19 cellular contexts compared by ENCODE assay signal in genomic region chr6:49284134-49284533, GRCh38.
"Had no signal": no experiment of that assay in that cellular context is flagged by ENCODE, and none has a peak within 500 bp of the region (broad histone marks: within the 10 kb centered on the region; RNA-seq: fewer than 3 reads in every experiment).

No MANE protein-coding gene starts in this region.

- ATAC-seq: activated CD8-positive, alpha-beta T cell treated with anti-CD3 and anti-CD28 coated beads, Interleukin-2, amount 10 ng/mL, durations not matched to agents 7 days and 5 days; WTC11 had no signal

- DNase-seq: activated CD4-positive, alpha-beta T cell treated with anti-CD3 and anti-CD28 coated beads for 48 hours; activated CD4-positive, alpha-beta T cell treated with anti-CD3 and anti-CD28 coated beads, Interleukin-2, amount 50 U/mL, for 4 hours; activated CD4-positive, CD25-positive, alpha-beta regulatory T cell treated with anti-CD3 and anti-CD28 coated beads, Interleukin-2, amount 50 U/mL, for 72 hours; activated CD8-positive, alpha-beta memory T cell treated with anti-CD3 and anti-CD28 coated beads, Interleukin-2, amount 50 U/mL, for 48 hours; activated CD8-positive, alpha-beta T cell treated with anti-CD3 and anti-CD28 coated beads, Interleukin-2, amount 10 ng/mL, durations not matched to agents 7 days and 5 days; activated naive CD4-positive, alpha-beta T cell; activated T-cell treated with anti-CD3 and anti-CD28 coated beads, Interleukin-2, amount 50 U/mL, for 1 hour; aorta; caudate nucleus; Karpas-422; MM.1S; NCI-H187; NCI-H345; NCI-H510A; NCI-H526 treated with DMSO at 0.1 percent for 48 hours; NK-92 treated with Interleukin-12 subunit alpha and Interleukin-12 subunit beta, amount 100 ng/mL, for 24 hours; Peyer's patch; Right ventricle myocardium superior had no signal
